In genomic region chr7:87598234-87599009, GRCh38 we compare ENCODE assay signal across 17 cellular contexts. TPM values are rescaled to one million over a fixed set of nuclear protein-coding genes. Genes with fewer than 3 reads are reported as not detected.
A peak's percentile ranks its signal among the peaks of the same experiment; 100 is the strongest.
DNase-seq lines count a peak whose midpoint lies in the region; ATAC-seq, FAIRE-seq and TF ChIP-seq lines count a peak whose summit lies in the region.
"Had no signal": no experiment of that assay in that cellular context is flagged by ENCODE, and none has a peak within 500 bp of the region (broad histone marks: within the 10 kb centered on the region; RNA-seq: fewer than 3 reads in every experiment).

No MANE protein-coding gene starts in this region.

- no peak for DNase-seq in activated T-cell treated with anti-CD3 and anti-CD28 coated beads, Interleukin-2, amount 50 U/mL, for 72 hours
- DNase-seq in activated T-cell treated with anti-CD3 and anti-CD28 coated beads for 4 hours (no peak), K562 (ENCODE audit: extremely low read depth in 1 of 4, low spot score in 3 of 4) (no peak), small intestine (peak; percentile 27), RKO (ENCODE audit: low spot score) (no peak), GM20000 (ENCODE audit: low spot score) (no peak)
- DNase-seq: caudate nucleus, DMS153, PC-9, retina, uterus had no signal

- H4K20me1 ChIP-seq in K562 (replicated peaks; ENCODE audit: control insufficient read depth, insufficient read depth, low read length), result no peaks in the 10 kb centered on the region

- no peaks in the 10 kb centered on the region; the same call in 1 of the 2 replicates for H3K9me3 ChIP-seq in K562 (replicated peaks; ENCODE audit: control insufficient read depth, insufficient read depth, low read depth, low read length)
- no peaks in the 10 kb centered on the region for H3K9me3 ChIP-seq in small intestine (ENCODE audit: control insufficient read depth, low read depth)
- H3K9me3 ChIP-seq: heart left ventricle, uterus had no signal

- peaks cover 2 to 4% of the 10 kb centered on the region in 2 donors for H3K36me3 Mint-ChIP-seq in activated T-cell treated with anti-CD3 and anti-CD28 coated beads, Interleukin-2, amount 50 U/mL, for 72 hours (ENCODE audit: insufficient read depth in 2 of 2)
- H3K36me3 Mint-ChIP-seq in IgD-negative memory B cell, result no peaks in the 10 kb centered on the region

- H3K27ac ChIP-seq in K562 (ENCODE audit: extremely low read depth, low read depth, low read length) (no peak overlapping the region), small intestine (ENCODE audit: low read depth in 1 of 2, low read length in 1 of 2) (peak overlapping the region in 1 of 2 donors; percentile 60)
- H3K27ac ChIP-seq: epithelial cell of prostate, heart left ventricle, PC-9 had no signal

- H2AFZ ChIP-seq in K562 (ENCODE audit: low read depth, low read length), result no peak overlapping the region
- H2AFZ ChIP-seq: PC-9 had no signal

- H3K4me1 ChIP-seq in K562 (replicated peaks in 1 of 2; ENCODE audit: control insufficient read depth in 2 of 2, insufficient read depth in 2 of 2, low read length in 2 of 2) (peaks cover 0 to 4% of the 10 kb centered on the region in 2 experiments; a peak in 1 of 5 replicates), small intestine (ENCODE audit: control insufficient read depth in 2 of 2, insufficient read depth in 1 of 2, low read depth in 1 of 2, low read length in 1 of 2) (no peaks in the 10 kb centered on the region)
- H3K4me1 ChIP-seq: uterus had no signal

- no peak overlapping the region for H3K4me2 ChIP-seq in K562 (ENCODE audit: insufficient read depth, low read length)
- H3K4me2 ChIP-seq: PC-9 had no signal

- CTCF ChIA-PET in K562 (lab: Yijun Ruan, JAX; ENCODE audit: low intra/inter-chr PET ratio), result no interaction called here

- no peak for TF ChIP-seq POLR2A in K562 (conservative IDR thresholded peaks at IDR 0.05)

- no peak for TF ChIP-seq EP300 in K562 (IDR thresholded peaks at IDR 0.05; ENCODE audit: low read length)

- TF ChIP-seq CTCF in K562 (IDR thresholded peaks at IDR 0.05 in 2 of 3, conservative IDR thresholded peaks at IDR 0.05 in 1 of 3; ENCODE audit: insufficient read depth in 2 of 3, low read depth in 1 of 3, low read length in 3 of 3) (no peak), GM20000 (IDR thresholded peaks at IDR 0.05; ENCODE audit: extremely low read depth, missing control alignments) (no peak)

- ATAC-seq in activated T-cell treated with anti-CD3 and anti-CD28 coated beads, Interleukin-2, amount 50 U/mL, for 72 hours (replicated peaks in 1 of 2), result no peak
- ATAC-seq in K562, result no peak
- ATAC-seq in HG02840 (IDR thresholded peaks at IDR 0.05; ENCODE audit: low FRiP score, unreplicated experiment), result no peak
- ATAC-seq: heart left ventricle had no signal

- H3K9ac ChIP-seq in K562 (ENCODE audit: insufficient read depth in 1 of 2, low read depth in 2 of 2, low read length in 2 of 2), result no peak overlapping the region

- peaks cover 0 to 10% of the 10 kb centered on the region in 2 experiments; a peak in 2 of 5 replicates for H3K27me3 ChIP-seq in K562 (ENCODE audit: control insufficient read depth in 2 of 2, insufficient read depth in 2 of 2, low read length in 2 of 2)
- peaks cover 0 to 2% of the 10 kb centered on the region in 2 donors for H3K27me3 ChIP-seq in small intestine (ENCODE audit: control insufficient read depth in 2 of 2, insufficient read depth in 2 of 2, low read length in 2 of 2)
- H3K27me3 ChIP-seq: uterus had no signal

- no peak overlapping the region for H3K27ac Mint-ChIP-seq in activated T-cell treated with anti-CD3 and anti-CD28 coated beads, Interleukin-2, amount 50 U/mL, for 72 hours
- H3K27ac Mint-ChIP-seq in IgD-negative memory B cell, result no peak overlapping the region
- H3K27ac Mint-ChIP-seq: nephron had no signal

- no peak for TF ChIP-seq RAD21 in K562 (CRISPR knock-in tag; conservative IDR thresholded peaks at IDR 0.05 in 1 of 2, IDR thresholded peaks at IDR 0.05 in 1 of 2)

- no peaks in the 10 kb centered on the region for H3K79me2 ChIP-seq in K562 (ENCODE audit: control insufficient read depth, insufficient read depth, low read length)

- WGBS in K562 (ENCODE audit: insufficient coverage, low coverage, missing lambda C conversion rate), result 0% methylated on average over 4 of the region's 4 CpGs
- WGBS in small intestine, 3 donors, result 40 to 54% (median 40%) methylated on average over 4 of the region's 4 CpGs

- H3K9me1 ChIP-seq in K562 (ENCODE audit: control insufficient read depth, insufficient read depth, low read length), result no peaks in the 10 kb centered on the region

- no peaks in the 10 kb centered on the region for H3K9me3 Mint-ChIP-seq in activated T-cell treated with anti-CD3 and anti-CD28 coated beads, Interleukin-2, amount 50 U/mL, for 72 hours
- H3K9me3 Mint-ChIP-seq in IgD-negative memory B cell, result no peaks in the 10 kb centered on the region
- H3K9me3 Mint-ChIP-seq: activated naive CD4-positive, alpha-beta T cell treated with anti-CD3 and anti-CD28 coated beads, Interleukin-2, amount 50 U/mL, for 72 hours; nephron had no signal

- FAIRE-seq in K562 (lab: Jason Lieb, UNC) (no peak), small intestine (lab: Jason Lieb, UNC) (no peak)

- intact Hi-C loops in K562 (cut with micrococcal nuclease), result no loop called here

- in situ Hi-C loops in K562 (cut with MboI), result no loop called here

- peaks cover 28% of the 10 kb centered on the region for H3K4me1 Mint-ChIP-seq in activated T-cell treated with anti-CD3 and anti-CD28 coated beads, Interleukin-2, amount 50 U/mL, for 72 hours (ENCODE audit: low read depth)
- peaks cover 14 to 16% (median 15%) of the 10 kb centered on the region in 3 donors for H3K4me1 Mint-ChIP-seq in IgD-negative memory B cell

- POLR2A ChIA-PET in K562 (lab: Yijun Ruan, JAX), result no interaction called here

- H3K4me3 ChIP-seq in K562 (no peak overlapping the region), small intestine (ENCODE audit: low read depth in 1 of 2, low read length in 2 of 2) (peak overlapping the region in 1 of 2 donors; percentile 44)
- H3K4me3 ChIP-seq: PC-9 had no signal

- no TSS peak for BruUV-seq in K562 (replicated peaks; lab: Mats Ljungman, UMichigan)

- H3K27me3 Mint-ChIP-seq in activated T-cell treated with anti-CD3 and anti-CD28 coated beads, Interleukin-2, amount 50 U/mL, for 72 hours (ENCODE audit: low read depth), result peaks cover 9% of the 10 kb centered on the region
- peaks cover 17% of the 10 kb centered on the region for H3K27me3 Mint-ChIP-seq in IgD-negative memory B cell

- peak overlapping the region; percentile 37 to 73 for H3K4me3 Mint-ChIP-seq in activated T-cell treated with anti-CD3 and anti-CD28 coated beads, Interleukin-2, amount 50 U/mL, for 72 hours
- peak overlapping the region in 3 of 4 donors; percentile 7 to 87 (median 30) for H3K4me3 Mint-ChIP-seq in IgD-negative memory B cell

- H3K36me3 ChIP-seq in K562 (ENCODE audit: control insufficient read depth, insufficient read depth, low read length), result no peaks in the 10 kb centered on the region
- no peaks in the 10 kb centered on the region for H3K36me3 ChIP-seq in small intestine (ENCODE audit: control insufficient read depth in 2 of 2, insufficient read depth in 2 of 2, low read length in 2 of 2)
- H3K36me3 ChIP-seq: heart left ventricle, uterus had no signal

TF ChIP-seq in K562, 482 proteins besides CTCF, POLR2A, EP300 and RAD21 (continues in another document):
- TF ChIP-seq NFRKB (IDR thresholded peaks at IDR 0.05; ENCODE audit: low read depth), result no peak

RNA-seq across cellular contexts. Expression of gene ABCB1, which starts 2.3 kb away (rescaled TPM):
- 10 to 100 TPM; 15.5 to 20.1 TPM for total RNA-seq in activated T-cell treated with anti-CD3 and anti-CD28 coated beads, Interleukin-2, amount 50 U/mL, for 72 hours
- polyA plus RNA-seq in IgD-negative memory B cell, result 2.5 TPM
- total RNA-seq in K562 (2011; cell fraction: chromatin; rRNA removed; ENCODE audit: low replicate concordance), result 1.6 and 2.1 TPM in 2 replicates
- total RNA-seq in K562 (2011; cell fraction: nucleolus; rRNA removed), result 1.0 and 1.3 TPM in 2 replicates
- total RNA-seq in K562 (2011; cell fraction: nucleoplasm; rRNA removed), result 1.5 and 2.3 TPM in 2 replicates
- total RNA-seq in K562 (2014; rRNA removed), result 0.53 and 0.73 TPM in 2 replicates
- 0.48 and 0.55 TPM in 2 replicates for total RNA-seq in K562 (2014; rRNA removed; fragmentation: Illumina TruSeq; extraction: Trizol)
- total RNA-seq in K562 (2015; rRNA removed; fragmentation: Illumina TruSeq; extraction: Trizol), result 0.23 and 0.25 TPM in 2 replicates
- total RNA-seq in K562 (2021), result 0.86 and 0.89 TPM in 2 replicates
- polyA plus RNA-seq in K562 (2011; rRNA removed), result 0.15 and 0.63 TPM in 2 replicates
- polyA plus RNA-seq in K562 (2011; cell fraction: cytosol; rRNA removed), result 0.10 and 0.55 TPM in 2 replicates
- polyA plus RNA-seq in K562 (2011; cell fraction: nucleus; rRNA removed), result 0.08 and 0.88 TPM in 2 replicates
- 0.56 and 1.4 TPM in 2 replicates for polyA plus RNA-seq in K562 (2012)
- 0.51 and 0.52 TPM in 2 replicates for polyA plus RNA-seq in K562 (2014; fragmentation: Illumina TruSeq; extraction: Trizol)
- under 1 TPM; 0.03 to 0.31 TPM for polyA plus RNA-seq in K562 (2014; fragmentation: Nextera tagmentation; extraction: Ambion mirVana)
- 0.38 TPM in 2 replicates for polyA plus RNA-seq in K562 (2014; rRNA removed)
- polyA minus RNA-seq in K562 (2011; rRNA and poly(A)+ RNA removed), result 0.18 and 1.5 TPM in 2 replicates
- polyA minus RNA-seq in K562 (2011; cell fraction: cytosol; rRNA and poly(A)+ RNA removed), result 0.67 TPM in 1 of 2 replicates, not detected in the other
- polyA minus RNA-seq in K562 (2011; cell fraction: nucleus; rRNA and poly(A)+ RNA removed), result 0.11 and 0.54 TPM in 2 replicates
- 10 to 100 TPM; 17.3 to 63.2 (median 53.9) TPM for polyA plus RNA-seq in small intestine
- total RNA-seq: PC-9 had no signal

RNA-seq across cellular contexts. Expression of gene RUNDC3B, which starts 29.8 kb away (rescaled TPM):
- 1 to 10 TPM; 1.1 to 2.3 TPM for total RNA-seq in activated T-cell treated with anti-CD3 and anti-CD28 coated beads, Interleukin-2, amount 50 U/mL, for 72 hours
- polyA plus RNA-seq in IgD-negative memory B cell (0.06 TPM), K562 (2011; rRNA removed) (not detected in 2 replicates), K562 (2014; fragmentation: Illumina TruSeq; extraction: Trizol) (not detected in 2 replicates), K562 (2014; fragmentation: Nextera tagmentation; extraction: Ambion mirVana) (under 1 TPM; 0.04 to 0.49 TPM), K562 (2014; rRNA removed) (not detected in 2 replicates), small intestine (1 to 10 TPM; 2.4 to 6.5 (median 6.2) TPM)
- 0.16 TPM in 1 of 2 replicates, not detected in the other for total RNA-seq in K562 (2011; cell fraction: chromatin; rRNA removed; ENCODE audit: low replicate concordance)
- total RNA-seq in K562 (2011; cell fraction: nucleolus; rRNA removed), result not detected in 2 replicates
- total RNA-seq in K562 (2011; cell fraction: nucleoplasm; rRNA removed), result not detected in 2 replicates
- total RNA-seq in K562 (2014; rRNA removed) (not detected in 2 replicates), K562 (2014; rRNA removed; fragmentation: Illumina TruSeq; extraction: Trizol) (not detected in 2 replicates), K562 (2015; rRNA removed; fragmentation: Illumina TruSeq; extraction: Trizol) (not detected in 2 replicates), K562 (2021) (not detected in 2 replicates)
- not detected in 2 replicates for polyA plus RNA-seq in K562 (2011; cell fraction: cytosol; rRNA removed)
- polyA plus RNA-seq in K562 (2011; cell fraction: nucleus; rRNA removed), result not detected in 2 replicates
- 0.04 and 0.25 TPM in 2 replicates for polyA plus RNA-seq in K562 (2012)
- not detected in 2 replicates for polyA minus RNA-seq in K562 (2011; rRNA and poly(A)+ RNA removed)
- polyA minus RNA-seq in K562 (2011; cell fraction: cytosol; rRNA and poly(A)+ RNA removed), result not detected in 2 replicates
- 0.13 TPM in 1 of 2 replicates, not detected in the other for polyA minus RNA-seq in K562 (2011; cell fraction: nucleus; rRNA and poly(A)+ RNA removed)
